8 cellular contexts compared by ENCODE assay signal in the genomic region with DNA sequence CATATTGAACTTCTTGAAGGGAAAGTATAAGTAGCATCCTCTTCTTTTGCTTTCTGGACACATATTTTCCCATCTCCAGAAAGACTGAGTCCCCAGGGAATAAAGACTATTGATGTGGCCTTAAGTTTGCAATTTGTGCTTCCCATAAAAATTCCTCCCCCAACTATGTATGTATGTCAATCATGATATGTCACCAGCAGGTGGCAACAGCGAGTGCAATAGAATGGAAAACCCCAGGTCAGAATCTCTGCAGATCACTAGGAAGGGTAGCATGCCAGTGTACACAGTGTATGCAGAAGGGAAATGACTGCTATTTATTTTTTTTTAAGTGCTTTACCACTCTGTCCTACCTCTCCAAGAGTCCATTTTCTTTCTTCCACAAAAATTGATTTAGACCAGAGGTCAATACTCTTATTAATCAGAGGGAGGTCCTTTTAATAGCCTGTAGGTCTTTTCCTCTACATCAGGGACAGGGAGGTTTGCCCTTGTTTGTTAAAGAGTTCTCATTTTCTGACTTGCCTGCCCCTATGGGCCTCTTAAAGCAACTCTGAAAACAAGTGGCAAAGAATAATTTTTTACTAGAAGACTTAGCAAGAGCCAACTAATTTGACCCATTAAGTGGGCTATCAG.
DNase-seq lines count a peak whose midpoint lies in the region; ATAC-seq, FAIRE-seq and TF ChIP-seq lines count a peak whose summit lies in the region.

No MANE protein-coding gene starts in this region.

- TF ChIP-seq POLR2A in NB4 (IDR thresholded peaks at IDR 0.05; ENCODE audit: extremely low read depth, insufficient read length) (no peak), endothelial cell of umbilical vein (IDR thresholded peaks at IDR 0.05; ENCODE audit: low read depth, low read length) (no peak)

- intact Hi-C loops in endothelial cell of umbilical vein (cut with micrococcal nuclease): loop anchor here (1.0 to 10.0 kb wide), 8 partner anchors 266 to 1896 kb away; no protein-coding TSS in a partner anchor

- H3K9me1 ChIP-seq in endothelial cell of umbilical vein (replicated peaks; ENCODE audit: control insufficient read depth, extremely low read depth, insufficient read depth, low read length): no peaks in the 10 kb centered on the region

- H3K36me3 ChIP-seq in endothelial cell of umbilical vein (ENCODE audit: control insufficient read depth in 2 of 2, extremely low read depth in 1 of 2, insufficient read depth in 2 of 2, low read length in 2 of 2): no peaks in the 10 kb centered on the region

- CTCF ChIA-PET in endothelial cell of umbilical vein (lab: Charles Lee): interaction anchor here (0.7 to 3.9 kb wide), 24 partner anchors 7 to 1107 kb away, joined by 3 to 57 read pairs (median 4); no protein-coding TSS in a partner anchor

- no peaks in the 10 kb centered on the region for H3K36me3 Mint-ChIP-seq in memory B cell

- no peak overlapping the region for H3K4me3 Mint-ChIP-seq in memory B cell

- H3K27me3 Mint-ChIP-seq in memory B cell: no peaks in the 10 kb centered on the region

- H3K4me2 ChIP-seq in endothelial cell of umbilical vein (ENCODE audit: insufficient read depth, low read length): no peak overlapping the region

- H3K27me3 ChIP-seq in endothelial cell of umbilical vein (ENCODE audit: control insufficient read depth in 2 of 2, insufficient read depth in 2 of 2, low read length in 2 of 2): no peaks in the 10 kb centered on the region

- H3K4me3 ChIP-seq in NB4 (ENCODE audit: low read depth, low read length): no peak overlapping the region
- H3K4me3 ChIP-seq in endothelial cell of umbilical vein (replicated peaks in 1 of 3; ENCODE audit: insufficient read depth in 1 of 3, low read depth in 1 of 3, low read length in 3 of 3): no peak overlapping the region

- no peaks in the 10 kb centered on the region for H4K20me1 ChIP-seq in endothelial cell of umbilical vein (replicated peaks; ENCODE audit: control insufficient read depth, extremely low read depth, insufficient read depth, low read length)

- ATAC-seq in HG02840 (IDR thresholded peaks at IDR 0.05; ENCODE audit: low FRiP score, unreplicated experiment) (peak; percentile 93), memory B cell (ENCODE audit: low read depth) (peak; percentile 57)

- FAIRE-seq in GM18507 (lab: Jason Lieb, UNC) (peak; percentile 84), endothelial cell of umbilical vein (lab: Jason Lieb, UNC) (no peak)

- BruUV-seq in endothelial cell of umbilical vein (replicated peaks; lab: Mats Ljungman, UMichigan): no TSS peak

- no peaks in the 10 kb centered on the region for H3K4me1 Mint-ChIP-seq in memory B cell

- H3K27ac Mint-ChIP-seq in memory B cell: no peak overlapping the region

- DNase-seq in AG20443 (ENCODE audit: low spot score) (peak; percentile 63), GM18507 (ENCODE audit: extremely low spot score, insufficient read length, low read depth) (peak; percentile 11), NB4 (ENCODE audit: low read depth) (peak; percentile 68), SKM-1 (lab: John Stamatoyannopoulos, UW; ENCODE audit: unreplicated experiment) (peak; percentile 17), endothelial cell of umbilical vein (ENCODE audit: low read depth, low spot score) (peak; percentile 85), memory B cell (ENCODE audit: low spot score in 2 of 2) (peak; percentile 11 to 14), superior temporal gyrus (ENCODE audit: extremely low spot score) (peak; percentile 90)

- H3K9me3 ChIP-seq in endothelial cell of umbilical vein (replicated peaks; ENCODE audit: control insufficient read depth, insufficient read depth, low read length): no peaks in the 10 kb centered on the region

- no peaks in the 10 kb centered on the region for H3K4me1 ChIP-seq in endothelial cell of umbilical vein (ENCODE audit: control insufficient read depth, extremely low read depth, insufficient read depth, low read length)

- no peaks in the 10 kb centered on the region for H3K79me2 ChIP-seq in endothelial cell of umbilical vein (ENCODE audit: control insufficient read depth, insufficient read depth, low read length)

- dilution Hi-C loops in endothelial cell of umbilical vein (cut with MboI; ENCODE audit: extremely low pct_ligation_motif_present, low sequenced_read_pairs): no loop called here

- POLR2A ChIA-PET in endothelial cell of umbilical vein (lab: Charles Lee): no interaction called here

- H2AFZ ChIP-seq in endothelial cell of umbilical vein (ENCODE audit: low read depth, low read length): no peak overlapping the region

- TF ChIP-seq CTCF in NB4 (IDR thresholded peaks at IDR 0.05; ENCODE audit: low read depth, low read length): peak; percentile 75
- peak; percentile 56 to 59 for TF ChIP-seq CTCF in endothelial cell of umbilical vein (IDR thresholded peaks at IDR 0.05; ENCODE audit: extremely low read depth in 1 of 2, insufficient read depth in 1 of 2, low read depth in 1 of 2, low read length in 2 of 2)

- H3K27ac ChIP-seq in endothelial cell of umbilical vein (ENCODE audit: insufficient read depth, low read depth, low read length): no peak overlapping the region

- no peak overlapping the region for H3K9ac ChIP-seq in endothelial cell of umbilical vein (replicated peaks; ENCODE audit: extremely low read depth, insufficient read depth, low read length)

- H3K9me3 Mint-ChIP-seq in memory B cell: no peaks in the 10 kb centered on the region

TF ChIP-seq in endothelial cell of umbilical vein, 7 proteins besides CTCF, POLR2A, EP300 and RAD21:
- TF ChIP-seq FOS (IDR thresholded peaks at IDR 0.05; ENCODE audit: borderline replicate concordance, insufficient read depth, low read length): no peak
- no peak for TF ChIP-seq EZH2 (IDR thresholded peaks at IDR 0.05; ENCODE audit: borderline replicate concordance, low read depth, low read length, severe bottlenecking)
- TF ChIP-seq, protein P1, sequence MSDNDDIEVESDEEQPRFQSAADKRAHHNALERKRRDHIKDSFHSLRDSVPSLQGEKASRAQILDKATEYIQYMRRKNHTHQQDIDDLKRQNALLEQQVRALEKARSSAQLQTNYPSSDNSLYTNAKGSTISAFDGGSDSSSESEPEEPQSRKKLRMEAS (IDR thresholded peaks at IDR 0.05; ENCODE audit: insufficient read depth, insufficient read length): no peak
- no peak for TF ChIP-seq GATA2 (IDR thresholded peaks at IDR 0.05; ENCODE audit: insufficient read depth, insufficient read length, low read depth, low read length)

Comparison
In these comparisons a context has a peak if more than half of its experiments do, and no peak if none do; other contexts are left out.
1. DNase-seq: peak in every context shown above with its lines; median percentile 90 in superior temporal gyrus; 85 in endothelial cell of umbilical vein; 68 in NB4; 63 in AG20443; 17 in SKM-1; 12 in memory B cell; 11 in GM18507.